ENCODE assay signal across 1 cellular context in genomic region chr1:67336783-67337182, GRCh38.
TF ChIP-seq lines count a peak whose summit lies in the region.

No MANE protein-coding gene starts in this region.

TF ChIP-seq in GM12878, 131 proteins besides CTCF, POLR2A, EP300 and RAD21:
- TF ChIP-seq, protein P1, sequence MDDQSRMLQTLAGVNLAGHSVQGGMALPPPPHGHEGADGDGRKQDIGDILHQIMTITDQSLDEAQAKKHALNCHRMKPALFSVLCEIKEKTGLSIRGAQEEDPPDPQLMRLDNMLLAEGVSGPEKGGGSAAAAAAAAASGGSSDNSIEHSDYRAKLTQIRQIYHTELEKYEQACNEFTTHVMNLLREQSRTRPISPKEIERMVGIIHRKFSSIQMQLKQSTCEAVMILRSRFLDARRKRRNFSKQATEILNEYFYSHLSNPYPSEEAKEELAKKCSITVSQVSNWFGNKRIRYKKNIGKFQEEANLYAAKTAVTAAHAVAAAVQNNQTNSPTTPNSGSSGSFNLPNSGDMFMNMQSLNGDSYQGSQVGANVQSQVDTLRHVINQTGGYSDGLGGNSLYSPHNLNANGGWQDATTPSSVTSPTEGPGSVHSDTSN (IDR thresholded peaks at IDR 0.05; ENCODE audit: insufficient replicate concordance, low read depth, low read length), result no peak
- TF ChIP-seq IKZF1 (conservative IDR thresholded peaks at IDR 0.05) (0 out of 2 replicates have a peak, but pooled peaks have one; percentile 10), RUNX3 (IDR thresholded peaks at IDR 0.05; ENCODE audit: low read length) (0 out of 2 replicates have a peak, but pooled peaks have one; percentile 18)
